Comparison of ENCODE assay signal across 1 cellular context in the genomic region with DNA sequence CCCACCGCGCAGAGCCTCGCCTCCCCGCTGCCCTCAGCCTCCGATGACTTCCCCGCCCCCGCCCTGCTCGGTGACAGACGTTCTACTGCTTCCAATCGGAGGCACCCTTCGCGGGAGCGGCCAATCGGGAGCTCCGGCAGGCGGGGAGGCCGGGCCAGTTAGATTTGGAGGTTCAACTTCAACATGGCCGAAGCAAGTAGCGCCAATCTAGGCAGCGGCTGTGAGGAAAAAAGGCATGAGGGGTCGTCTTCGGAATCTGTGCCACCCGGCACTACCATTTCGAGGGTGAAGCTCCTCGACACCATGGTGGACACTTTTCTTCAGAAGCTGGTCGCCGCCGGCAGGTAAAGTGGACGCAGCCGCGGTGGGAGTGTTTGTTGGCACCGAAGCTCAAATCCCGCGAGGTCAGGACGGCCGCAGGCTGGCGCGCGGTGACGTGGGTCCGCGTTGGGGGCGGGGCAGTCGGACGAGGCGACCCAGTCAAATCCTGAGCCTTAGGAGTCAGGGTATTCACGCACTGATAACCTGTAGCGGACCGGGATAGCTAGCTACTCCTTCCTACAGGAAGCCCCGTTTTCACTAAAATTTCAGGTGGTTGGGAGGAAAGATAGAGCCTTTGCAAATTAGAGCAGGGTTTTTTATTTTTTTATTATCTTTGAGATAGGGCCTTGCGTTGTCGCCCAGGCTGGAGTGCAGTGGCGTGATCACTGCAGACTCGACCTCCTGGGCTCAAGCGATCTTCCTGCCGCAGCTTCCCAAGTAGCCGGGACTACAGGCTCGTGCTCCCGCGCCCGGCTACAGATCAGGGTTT.
TF ChIP-seq lines count a peak whose summit lies in the region.

A gene with protein sequence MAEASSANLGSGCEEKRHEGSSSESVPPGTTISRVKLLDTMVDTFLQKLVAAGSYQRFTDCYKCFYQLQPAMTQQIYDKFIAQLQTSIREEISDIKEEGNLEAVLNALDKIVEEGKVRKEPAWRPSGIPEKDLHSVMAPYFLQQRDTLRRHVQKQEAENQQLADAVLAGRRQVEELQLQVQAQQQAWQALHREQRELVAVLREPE (plus strand): TSS at position 175 of the 811 bp plus-strand sequence. CDS start 9 bp downstream, at position 184.

TF ChIP-seq in WTC11, 78 proteins besides CTCF, POLR2A, EP300 and RAD21 (continued from another document and continues in another):
- TF ChIP-seq ESRRA (CRISPR knock-in tag; IDR thresholded peaks at IDR 0.05; ENCODE audit: borderline replicate concordance) (0 out of 2 replicates have a peak, but pooled peaks have one; percentile 20), RELA (CRISPR knock-in tag; IDR thresholded peaks at IDR 0.05; ENCODE audit: borderline replicate concordance) (no peak), ZNF396 (CRISPR knock-in tag; IDR thresholded peaks at IDR 0.05; ENCODE audit: borderline replicate concordance) (no peak), NFATC4 (CRISPR knock-in tag; IDR thresholded peaks at IDR 0.05) (no peak; the same call in 1 of the 2 replicates), SOX15 (CRISPR knock-in tag; IDR thresholded peaks at IDR 0.05) (no peak), NR3C1 (CRISPR knock-in tag; conservative IDR thresholded peaks at IDR 0.05; ENCODE audit: low read depth) (no peak), EMX1 (CRISPR knock-in tag; IDR thresholded peaks at IDR 0.05) (no peak), JUN (CRISPR knock-in tag; IDR thresholded peaks at IDR 0.05) (peak; percentile 62; the same call in 1 of the 2 replicates), FOXJ3 (CRISPR knock-in tag; IDR thresholded peaks at IDR 0.05; ENCODE audit: borderline replicate concordance) (no peak), ZNF232 (CRISPR knock-in tag; IDR thresholded peaks at IDR 0.05) (no peak), PRRX2 (CRISPR knock-in tag; IDR thresholded peaks at IDR 0.05) (no peak), GABPB1 (CRISPR knock-in tag; IDR thresholded peaks at IDR 0.05) (no peak), OVOL2 (CRISPR knock-in tag; IDR thresholded peaks at IDR 0.05; ENCODE audit: borderline replicate concordance) (no peak), JAZF1 (CRISPR knock-in tag; IDR thresholded peaks at IDR 0.05) (no peak), ZNF317 (CRISPR knock-in tag; IDR thresholded peaks at IDR 0.05; ENCODE audit: borderline replicate concordance, low read depth) (no peak), ELF4 (CRISPR knock-in tag; IDR thresholded peaks at IDR 0.05; ENCODE audit: low read depth) (no peak), GRHL2 (CRISPR knock-in tag; IDR thresholded peaks at IDR 0.05; ENCODE audit: insufficient replicate concordance, severe bottlenecking) (no peak), FOXP1 (CRISPR knock-in tag; IDR thresholded peaks at IDR 0.05; ENCODE audit: borderline replicate concordance) (peak; percentile 87), TP53 (CRISPR knock-in tag; IDR thresholded peaks at IDR 0.05) (no peak), GTF2I (CRISPR knock-in tag; conservative IDR thresholded peaks at IDR 0.05) (no peak), ZNF138 (CRISPR knock-in tag; conservative IDR thresholded peaks at IDR 0.05) (no peak), RORB (CRISPR knock-in tag; IDR thresholded peaks at IDR 0.05) (no peak), ZNF121 (CRISPR knock-in tag; IDR thresholded peaks at IDR 0.05) (no peak), CREM (CRISPR knock-in tag; IDR thresholded peaks at IDR 0.05) (peak; percentile 75; the same call in 1 of the 2 replicates), ETV6 (CRISPR knock-in tag; IDR thresholded peaks at IDR 0.05) (peak; percentile 86), TEAD1 (CRISPR knock-in tag; IDR thresholded peaks at IDR 0.05) (peak; percentile 80; the same call in 1 of the 2 replicates), SMAD4 (CRISPR knock-in tag; IDR thresholded peaks at IDR 0.05) (no peak), TEAD4 (CRISPR knock-in tag; IDR thresholded peaks at IDR 0.05) (no peak), KAT7 (CRISPR knock-in tag; IDR thresholded peaks at IDR 0.05; ENCODE audit: borderline replicate concordance) (0 out of 2 replicates have a peak, but pooled peaks have one; percentile 36)
- TF ChIP-seq, protein P1, sequence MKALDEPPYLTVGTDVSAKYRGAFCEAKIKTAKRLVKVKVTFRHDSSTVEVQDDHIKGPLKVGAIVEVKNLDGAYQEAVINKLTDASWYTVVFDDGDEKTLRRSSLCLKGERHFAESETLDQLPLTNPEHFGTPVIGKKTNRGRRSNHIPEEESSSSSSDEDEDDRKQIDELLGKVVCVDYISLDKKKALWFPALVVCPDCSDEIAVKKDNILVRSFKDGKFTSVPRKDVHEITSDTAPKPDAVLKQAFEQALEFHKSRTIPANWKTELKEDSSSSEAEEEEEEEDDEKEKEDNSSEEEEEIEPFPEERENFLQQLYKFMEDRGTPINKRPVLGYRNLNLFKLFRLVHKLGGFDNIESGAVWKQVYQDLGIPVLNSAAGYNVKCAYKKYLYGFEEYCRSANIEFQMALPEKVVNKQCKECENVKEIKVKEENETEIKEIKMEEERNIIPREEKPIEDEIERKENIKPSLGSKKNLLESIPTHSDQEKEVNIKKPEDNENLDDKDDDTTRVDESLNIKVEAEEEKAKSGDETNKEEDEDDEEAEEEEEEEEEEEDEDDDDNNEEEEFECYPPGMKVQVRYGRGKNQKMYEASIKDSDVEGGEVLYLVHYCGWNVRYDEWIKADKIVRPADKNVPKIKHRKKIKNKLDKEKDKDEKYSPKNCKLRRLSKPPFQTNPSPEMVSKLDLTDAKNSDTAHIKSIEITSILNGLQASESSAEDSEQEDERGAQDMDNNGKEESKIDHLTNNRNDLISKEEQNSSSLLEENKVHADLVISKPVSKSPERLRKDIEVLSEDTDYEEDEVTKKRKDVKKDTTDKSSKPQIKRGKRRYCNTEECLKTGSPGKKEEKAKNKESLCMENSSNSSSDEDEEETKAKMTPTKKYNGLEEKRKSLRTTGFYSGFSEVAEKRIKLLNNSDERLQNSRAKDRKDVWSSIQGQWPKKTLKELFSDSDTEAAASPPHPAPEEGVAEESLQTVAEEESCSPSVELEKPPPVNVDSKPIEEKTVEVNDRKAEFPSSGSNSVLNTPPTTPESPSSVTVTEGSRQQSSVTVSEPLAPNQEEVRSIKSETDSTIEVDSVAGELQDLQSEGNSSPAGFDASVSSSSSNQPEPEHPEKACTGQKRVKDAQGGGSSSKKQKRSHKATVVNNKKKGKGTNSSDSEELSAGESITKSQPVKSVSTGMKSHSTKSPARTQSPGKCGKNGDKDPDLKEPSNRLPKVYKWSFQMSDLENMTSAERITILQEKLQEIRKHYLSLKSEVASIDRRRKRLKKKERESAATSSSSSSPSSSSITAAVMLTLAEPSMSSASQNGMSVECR (CRISPR knock-in tag; IDR thresholded peaks at IDR 0.05; ENCODE audit: borderline replicate concordance): 0 out of 2 replicates have a peak, but pooled peaks have one; percentile 29
- TF ChIP-seq, protein P2, sequence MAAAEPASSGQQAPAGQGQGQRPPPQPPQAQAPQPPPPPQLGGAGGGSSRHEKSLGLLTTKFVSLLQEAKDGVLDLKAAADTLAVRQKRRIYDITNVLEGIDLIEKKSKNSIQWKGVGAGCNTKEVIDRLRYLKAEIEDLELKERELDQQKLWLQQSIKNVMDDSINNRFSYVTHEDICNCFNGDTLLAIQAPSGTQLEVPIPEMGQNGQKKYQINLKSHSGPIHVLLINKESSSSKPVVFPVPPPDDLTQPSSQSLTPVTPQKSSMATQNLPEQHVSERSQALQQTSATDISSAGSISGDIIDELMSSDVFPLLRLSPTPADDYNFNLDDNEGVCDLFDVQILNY (CRISPR knock-in tag; IDR thresholded peaks at IDR 0.05): peak; percentile 64; the same call in 1 of the 2 replicates
- TF ChIP-seq, protein P3, sequence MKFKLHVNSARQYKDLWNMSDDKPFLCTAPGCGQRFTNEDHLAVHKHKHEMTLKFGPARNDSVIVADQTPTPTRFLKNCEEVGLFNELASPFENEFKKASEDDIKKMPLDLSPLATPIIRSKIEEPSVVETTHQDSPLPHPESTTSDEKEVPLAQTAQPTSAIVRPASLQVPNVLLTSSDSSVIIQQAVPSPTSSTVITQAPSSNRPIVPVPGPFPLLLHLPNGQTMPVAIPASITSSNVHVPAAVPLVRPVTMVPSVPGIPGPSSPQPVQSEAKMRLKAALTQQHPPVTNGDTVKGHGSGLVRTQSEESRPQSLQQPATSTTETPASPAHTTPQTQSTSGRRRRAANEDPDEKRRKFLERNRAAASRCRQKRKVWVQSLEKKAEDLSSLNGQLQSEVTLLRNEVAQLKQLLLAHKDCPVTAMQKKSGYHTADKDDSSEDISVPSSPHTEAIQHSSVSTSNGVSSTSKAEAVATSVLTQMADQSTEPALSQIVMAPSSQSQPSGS (CRISPR knock-in tag; IDR thresholded peaks at IDR 0.05; ENCODE audit: borderline replicate concordance, low read depth): no peak
- TF ChIP-seq, protein P4, sequence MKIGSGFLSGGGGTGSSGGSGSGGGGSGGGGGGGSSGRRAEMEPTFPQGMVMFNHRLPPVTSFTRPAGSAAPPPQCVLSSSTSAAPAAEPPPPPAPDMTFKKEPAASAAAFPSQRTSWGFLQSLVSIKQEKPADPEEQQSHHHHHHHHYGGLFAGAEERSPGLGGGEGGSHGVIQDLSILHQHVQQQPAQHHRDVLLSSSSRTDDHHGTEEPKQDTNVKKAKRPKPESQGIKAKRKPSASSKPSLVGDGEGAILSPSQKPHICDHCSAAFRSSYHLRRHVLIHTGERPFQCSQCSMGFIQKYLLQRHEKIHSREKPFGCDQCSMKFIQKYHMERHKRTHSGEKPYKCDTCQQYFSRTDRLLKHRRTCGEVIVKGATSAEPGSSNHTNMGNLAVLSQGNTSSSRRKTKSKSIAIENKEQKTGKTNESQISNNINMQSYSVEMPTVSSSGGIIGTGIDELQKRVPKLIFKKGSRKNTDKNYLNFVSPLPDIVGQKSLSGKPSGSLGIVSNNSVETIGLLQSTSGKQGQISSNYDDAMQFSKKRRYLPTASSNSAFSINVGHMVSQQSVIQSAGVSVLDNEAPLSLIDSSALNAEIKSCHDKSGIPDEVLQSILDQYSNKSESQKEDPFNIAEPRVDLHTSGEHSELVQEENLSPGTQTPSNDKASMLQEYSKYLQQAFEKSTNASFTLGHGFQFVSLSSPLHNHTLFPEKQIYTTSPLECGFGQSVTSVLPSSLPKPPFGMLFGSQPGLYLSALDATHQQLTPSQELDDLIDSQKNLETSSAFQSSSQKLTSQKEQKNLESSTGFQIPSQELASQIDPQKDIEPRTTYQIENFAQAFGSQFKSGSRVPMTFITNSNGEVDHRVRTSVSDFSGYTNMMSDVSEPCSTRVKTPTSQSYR (CRISPR knock-in tag; IDR thresholded peaks at IDR 0.05): no peak; the same call in 1 of the 2 replicates
- TF ChIP-seq, protein P5, sequence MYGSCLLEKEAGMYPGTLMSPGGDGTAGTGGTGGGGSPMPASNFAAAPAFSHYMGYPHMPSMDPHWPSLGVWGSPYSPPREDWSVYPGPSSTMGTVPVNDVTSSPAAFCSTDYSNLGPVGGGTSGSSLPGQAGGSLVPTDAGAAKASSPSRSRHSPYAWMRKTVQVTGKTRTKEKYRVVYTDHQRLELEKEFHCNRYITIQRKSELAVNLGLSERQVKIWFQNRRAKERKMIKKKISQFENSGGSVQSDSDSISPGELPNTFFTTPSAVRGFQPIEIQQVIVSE (CRISPR knock-in tag; IDR thresholded peaks at IDR 0.05; ENCODE audit: borderline replicate concordance): no peak
- TF ChIP-seq, protein P6, sequence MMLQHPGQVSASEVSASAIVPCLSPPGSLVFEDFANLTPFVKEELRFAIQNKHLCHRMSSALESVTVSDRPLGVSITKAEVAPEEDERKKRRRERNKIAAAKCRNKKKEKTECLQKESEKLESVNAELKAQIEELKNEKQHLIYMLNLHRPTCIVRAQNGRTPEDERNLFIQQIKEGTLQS (CRISPR knock-in tag; conservative IDR thresholded peaks at IDR 0.05): no peak
- TF ChIP-seq, protein P7, sequence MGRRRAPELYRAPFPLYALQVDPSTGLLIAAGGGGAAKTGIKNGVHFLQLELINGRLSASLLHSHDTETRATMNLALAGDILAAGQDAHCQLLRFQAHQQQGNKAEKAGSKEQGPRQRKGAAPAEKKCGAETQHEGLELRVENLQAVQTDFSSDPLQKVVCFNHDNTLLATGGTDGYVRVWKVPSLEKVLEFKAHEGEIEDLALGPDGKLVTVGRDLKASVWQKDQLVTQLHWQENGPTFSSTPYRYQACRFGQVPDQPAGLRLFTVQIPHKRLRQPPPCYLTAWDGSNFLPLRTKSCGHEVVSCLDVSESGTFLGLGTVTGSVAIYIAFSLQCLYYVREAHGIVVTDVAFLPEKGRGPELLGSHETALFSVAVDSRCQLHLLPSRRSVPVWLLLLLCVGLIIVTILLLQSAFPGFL (CRISPR knock-in tag; IDR thresholded peaks at IDR 0.05; ENCODE audit: borderline replicate concordance): no peak
- TF ChIP-seq, protein P8, sequence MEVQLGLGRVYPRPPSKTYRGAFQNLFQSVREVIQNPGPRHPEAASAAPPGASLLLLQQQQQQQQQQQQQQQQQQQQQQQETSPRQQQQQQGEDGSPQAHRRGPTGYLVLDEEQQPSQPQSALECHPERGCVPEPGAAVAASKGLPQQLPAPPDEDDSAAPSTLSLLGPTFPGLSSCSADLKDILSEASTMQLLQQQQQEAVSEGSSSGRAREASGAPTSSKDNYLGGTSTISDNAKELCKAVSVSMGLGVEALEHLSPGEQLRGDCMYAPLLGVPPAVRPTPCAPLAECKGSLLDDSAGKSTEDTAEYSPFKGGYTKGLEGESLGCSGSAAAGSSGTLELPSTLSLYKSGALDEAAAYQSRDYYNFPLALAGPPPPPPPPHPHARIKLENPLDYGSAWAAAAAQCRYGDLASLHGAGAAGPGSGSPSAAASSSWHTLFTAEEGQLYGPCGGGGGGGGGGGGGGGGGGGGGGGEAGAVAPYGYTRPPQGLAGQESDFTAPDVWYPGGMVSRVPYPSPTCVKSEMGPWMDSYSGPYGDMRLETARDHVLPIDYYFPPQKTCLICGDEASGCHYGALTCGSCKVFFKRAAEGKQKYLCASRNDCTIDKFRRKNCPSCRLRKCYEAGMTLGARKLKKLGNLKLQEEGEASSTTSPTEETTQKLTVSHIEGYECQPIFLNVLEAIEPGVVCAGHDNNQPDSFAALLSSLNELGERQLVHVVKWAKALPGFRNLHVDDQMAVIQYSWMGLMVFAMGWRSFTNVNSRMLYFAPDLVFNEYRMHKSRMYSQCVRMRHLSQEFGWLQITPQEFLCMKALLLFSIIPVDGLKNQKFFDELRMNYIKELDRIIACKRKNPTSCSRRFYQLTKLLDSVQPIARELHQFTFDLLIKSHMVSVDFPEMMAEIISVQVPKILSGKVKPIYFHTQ (CRISPR knock-in tag; IDR thresholded peaks at IDR 0.05): no peak
- TF ChIP-seq, protein P9, sequence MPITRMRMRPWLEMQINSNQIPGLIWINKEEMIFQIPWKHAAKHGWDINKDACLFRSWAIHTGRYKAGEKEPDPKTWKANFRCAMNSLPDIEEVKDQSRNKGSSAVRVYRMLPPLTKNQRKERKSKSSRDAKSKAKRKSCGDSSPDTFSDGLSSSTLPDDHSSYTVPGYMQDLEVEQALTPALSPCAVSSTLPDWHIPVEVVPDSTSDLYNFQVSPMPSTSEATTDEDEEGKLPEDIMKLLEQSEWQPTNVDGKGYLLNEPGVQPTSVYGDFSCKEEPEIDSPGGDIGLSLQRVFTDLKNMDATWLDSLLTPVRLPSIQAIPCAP (CRISPR knock-in tag; IDR thresholded peaks at IDR 0.05): no peak
- TF ChIP-seq, protein P10, sequence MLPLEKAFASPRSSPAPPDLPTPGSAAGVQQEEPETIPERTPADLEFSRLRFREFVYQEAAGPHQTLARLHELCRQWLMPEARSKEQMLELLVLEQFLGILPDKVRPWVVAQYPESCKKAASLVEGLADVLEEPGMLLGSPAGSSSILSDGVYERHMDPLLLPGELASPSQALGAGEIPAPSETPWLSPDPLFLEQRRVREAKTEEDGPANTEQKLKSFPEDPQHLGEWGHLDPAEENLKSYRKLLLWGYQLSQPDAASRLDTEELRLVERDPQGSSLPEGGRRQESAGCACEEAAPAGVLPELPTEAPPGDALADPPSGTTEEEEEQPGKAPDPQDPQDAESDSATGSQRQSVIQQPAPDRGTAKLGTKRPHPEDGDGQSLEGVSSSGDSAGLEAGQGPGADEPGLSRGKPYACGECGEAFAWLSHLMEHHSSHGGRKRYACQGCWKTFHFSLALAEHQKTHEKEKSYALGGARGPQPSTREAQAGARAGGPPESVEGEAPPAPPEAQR (CRISPR knock-in tag; IDR thresholded peaks at IDR 0.05): no peak
